In the genomic region with DNA sequence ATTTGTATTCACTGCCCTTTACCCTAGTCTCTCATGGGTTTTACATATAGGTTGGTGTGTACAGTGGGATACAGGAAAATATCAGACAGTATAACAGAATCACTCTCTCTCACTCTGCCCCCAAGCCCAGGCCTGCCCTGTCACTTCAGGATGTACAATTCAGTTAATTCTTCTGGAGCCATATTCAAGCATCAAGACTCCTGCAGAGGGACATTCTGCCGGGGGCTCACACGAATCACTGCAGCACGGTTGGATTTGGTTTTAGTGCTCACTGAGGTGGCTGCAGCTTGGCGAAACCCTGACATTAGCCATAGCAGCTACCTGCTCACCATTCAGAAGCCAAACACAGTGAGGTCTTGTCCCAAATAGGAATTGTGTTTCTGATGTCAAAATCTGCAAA, we compare ENCODE assay signal across 11 cellular contexts.
A peak's percentile ranks its signal among the peaks of the same experiment; 100 is the strongest.
DNase-seq lines count a peak whose midpoint lies in the region; ATAC-seq, FAIRE-seq and TF ChIP-seq lines count a peak whose summit lies in the region.
"Had no signal": no experiment of that assay in that cellular context is flagged by ENCODE, and none has a peak within 500 bp of the region (broad histone marks: within the 10 kb centered on the region; RNA-seq: fewer than 3 reads in every experiment).

No MANE protein-coding gene starts in this region.

- WGBS in adrenal gland, 4 donors = 89 to 100% (median 94%) methylated on average over 4 of the region's 4 CpGs

- TF ChIP-seq POLR2A in adrenal gland (IDR thresholded peaks at IDR 0.05) (no peak), GM12891 (IDR thresholded peaks at IDR 0.05; ENCODE audit: low read depth, low read length) (no peak)

- no peak for FAIRE-seq in GM12891 (lab: Jason Lieb, UNC)

- peaks cover 23% of the 10 kb centered on the region for H3K4me1 Mint-ChIP-seq in activated naive CD8-positive, alpha-beta T cell treated with anti-CD3 and anti-CD28 coated beads for 36 hours
- peaks cover 40% of the 10 kb centered on the region for H3K4me1 Mint-ChIP-seq in activated naive CD8-positive, alpha-beta T cell treated with anti-CD3 and anti-CD28 coated beads, Interleukin-2, amount 50 U/mL, for 24 hours

- peaks cover 29% of the 10 kb centered on the region for H3K9me3 Mint-ChIP-seq in activated naive CD8-positive, alpha-beta T cell treated with anti-CD3 and anti-CD28 coated beads for 36 hours
- H3K9me3 Mint-ChIP-seq in activated naive CD8-positive, alpha-beta T cell treated with anti-CD3 and anti-CD28 coated beads, Interleukin-2, amount 50 U/mL, for 24 hours = peaks cover 25% of the 10 kb centered on the region

- no peak for DNase-seq in activated naive CD8-positive, alpha-beta T cell treated with anti-CD3 and anti-CD28 coated beads for 36 hours
- DNase-seq in activated naive CD8-positive, alpha-beta T cell treated with anti-CD3 and anti-CD28 coated beads, Interleukin-2, amount 50 U/mL, for 24 hours = no peak
- DNase-seq in adrenal gland = no peak
- peak; percentile 51 for DNase-seq in mesenteric fat pad (ENCODE audit: low spot score)
- no peak for DNase-seq in tibial artery
- DNase-seq in stimulated activated CD4-positive, alpha-beta T cell treated with anti-CD3 and anti-CD28 coated beads, Interleukin-4, amount 100 ng/mL, for 24 hours = no peak
- DNase-seq in GM12891 (ENCODE audit: insufficient read length, low spot score) = no peak

- H3K9me3 ChIP-seq in adrenal gland (replicated peaks in 1 of 3) (no peaks in the 10 kb centered on the region), tibial artery (peaks cover 0 to 24% (median 12%) of the 10 kb centered on the region in 3 donors)

- peaks cover 19% of the 10 kb centered on the region for H3K36me3 Mint-ChIP-seq in activated naive CD8-positive, alpha-beta T cell treated with anti-CD3 and anti-CD28 coated beads for 36 hours
- peaks cover 20% of the 10 kb centered on the region for H3K36me3 Mint-ChIP-seq in activated naive CD8-positive, alpha-beta T cell treated with anti-CD3 and anti-CD28 coated beads, Interleukin-2, amount 50 U/mL, for 24 hours (ENCODE audit: low read depth)

- H3K27me3 Mint-ChIP-seq in activated naive CD8-positive, alpha-beta T cell treated with anti-CD3 and anti-CD28 coated beads for 36 hours = no peaks in the 10 kb centered on the region
- no peaks in the 10 kb centered on the region for H3K27me3 Mint-ChIP-seq in activated naive CD8-positive, alpha-beta T cell treated with anti-CD3 and anti-CD28 coated beads, Interleukin-2, amount 50 U/mL, for 24 hours

- no peaks in the 10 kb centered on the region for H3K27me3 ChIP-seq in adrenal gland
- H3K27me3 ChIP-seq in tibial artery = no peaks in the 10 kb centered on the region
- H3K27me3 ChIP-seq: BE2C, tibial nerve had no signal

- H3K4me3 Mint-ChIP-seq in activated naive CD8-positive, alpha-beta T cell treated with anti-CD3 and anti-CD28 coated beads for 36 hours = no peak overlapping the region
- no peak overlapping the region for H3K4me3 Mint-ChIP-seq in activated naive CD8-positive, alpha-beta T cell treated with anti-CD3 and anti-CD28 coated beads, Interleukin-2, amount 50 U/mL, for 24 hours
- H3K4me3 Mint-ChIP-seq: GM23338 had no signal

- H3K27ac ChIP-seq in adrenal gland = peak overlapping the region; percentile 36 to 90 (median 63)
- peak overlapping the region; percentile 86 to 88 for H3K27ac ChIP-seq in tibial artery

- ATAC-seq in activated naive CD8-positive, alpha-beta T cell treated with anti-CD3 and anti-CD28 coated beads, Interleukin-2, amount 50 U/mL, for 24 hours = no peak
- no peak for ATAC-seq in HG03460 (IDR thresholded peaks at IDR 0.05; ENCODE audit: unreplicated experiment)
- ATAC-seq: GM23338 had no signal

- no peaks in the 10 kb centered on the region for H3K36me3 ChIP-seq in adrenal gland (replicated peaks in 1 of 2)
- H3K36me3 ChIP-seq in tibial artery = peaks cover 0 to 10% (median 5%) of the 10 kb centered on the region in 3 donors

- H3K4me1 ChIP-seq in adrenal gland (replicated peaks in 1 of 2) (peaks cover 0 to 44% of the 10 kb centered on the region in 2 donors), tibial artery (peaks cover 0 to 55% (median 45%) of the 10 kb centered on the region in 4 donors)

- TF ChIP-seq CTCF in adrenal gland (IDR thresholded peaks at IDR 0.05) (no peak), tibial artery (IDR thresholded peaks at IDR 0.05) (no peak)

- peak overlapping the region in 1 of 4 donors; percentile 12 for H3K4me3 ChIP-seq in adrenal gland
- no peak overlapping the region for H3K4me3 ChIP-seq in tibial artery
- H3K4me3 ChIP-seq: GM23338, tibial nerve had no signal

- intact Hi-C loops in adrenal gland (cut with DNase I) (no loop called here), tibial artery (cut with DNase I; ENCODE audit: low total_unique reads) (no loop called here)

- H3K27ac Mint-ChIP-seq in activated naive CD8-positive, alpha-beta T cell treated with anti-CD3 and anti-CD28 coated beads for 36 hours = peak overlapping the region; percentile 88
- H3K27ac Mint-ChIP-seq in activated naive CD8-positive, alpha-beta T cell treated with anti-CD3 and anti-CD28 coated beads, Interleukin-2, amount 50 U/mL, for 24 hours = no peak overlapping the region
- H3K27ac Mint-ChIP-seq: GM23338 had no signal

TF ChIP-seq in GM12891, 5 proteins besides CTCF, POLR2A, EP300 and RAD21:
- TF ChIP-seq POU2F2 (IDR thresholded peaks at IDR 0.05; ENCODE audit: low read depth, low read length) = no peak
TF ChIP-seq in GM12891: peak in this region for 0.
